In the genomic region with DNA sequence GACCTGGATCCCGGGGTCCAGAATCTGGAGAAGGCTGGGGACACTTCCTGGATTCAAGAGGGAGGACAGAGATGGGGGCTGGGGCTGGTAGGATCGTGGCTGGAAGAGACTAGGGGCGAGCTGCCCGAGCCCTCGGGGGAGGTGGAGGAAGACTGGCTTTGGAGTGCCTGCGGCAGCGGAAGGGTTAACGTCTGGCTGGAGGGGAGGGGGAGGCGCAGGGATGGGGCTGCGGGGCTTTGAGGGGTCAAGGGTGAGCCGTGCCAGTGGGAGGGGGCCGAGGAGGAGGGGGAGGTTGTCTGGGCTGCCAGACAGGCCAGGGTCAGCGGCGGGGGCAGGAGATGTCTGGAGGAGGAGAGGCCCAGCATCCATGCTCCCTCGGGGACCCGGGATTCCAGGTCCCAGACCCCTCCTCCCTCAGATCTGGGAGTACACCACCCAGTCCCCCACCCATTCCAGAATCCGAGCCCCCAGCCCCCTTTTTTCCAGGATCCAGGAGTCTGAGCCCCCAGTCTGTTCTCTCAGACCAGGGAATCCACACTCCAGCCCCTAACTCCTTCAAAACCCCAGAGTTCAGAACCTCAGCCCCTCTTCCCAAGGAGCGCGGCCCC, we compare ENCODE assay signal across 8 cellular contexts. TPM values are rescaled to one million over a fixed set of nuclear protein-coding genes. Genes with fewer than 3 reads are reported as not detected.
DNase-seq lines count a peak whose midpoint lies in the region; ATAC-seq, FAIRE-seq and TF ChIP-seq lines count a peak whose summit lies in the region.

No MANE protein-coding gene starts in this region.

- no peaks in the 10 kb centered on the region for H3K9me1 ChIP-seq in K562 (ENCODE audit: control insufficient read depth, insufficient read depth, low read length)

- H3F3A ChIP-seq in Loucy (ENCODE audit: low read depth), result no peaks in the 10 kb centered on the region

- peaks cover 2% of the 10 kb centered on the region for H3K9me3 ChIP-seq in CD8-positive, alpha-beta T cell (ENCODE audit: low read length)
- H3K9me3 ChIP-seq in Loucy (ENCODE audit: insufficient read depth, low read depth, low read length) (no peaks in the 10 kb centered on the region), K562 (replicated peaks; ENCODE audit: control insufficient read depth, insufficient read depth, low read depth, low read length) (0 out of 2 replicates have a peak, but pooled peaks cover 3% of the 10 kb centered on the region), spleen (peaks cover 0 to 7% (median 0%) of the 10 kb centered on the region in 8 donors)

- TF ChIP-seq POLR2A in K562 (conservative IDR thresholded peaks at IDR 0.05) (no peak), spleen (IDR thresholded peaks at IDR 0.05) (no peak)

- POLR2A ChIA-PET in CD8-positive, alpha-beta T cell (lab: Charles Lee), result no interaction called here
- POLR2A ChIA-PET in K562 (lab: Yijun Ruan, JAX), result interaction anchor here (0.6 to 2.4 kb wide), 2 partner anchors 11 to 88 kb away, joined by 3 to 14 read pairs; no protein-coding TSS in a partner anchor

- peaks cover 3% of the 10 kb centered on the region for H3K27me3 Mint-ChIP-seq in CD8-positive, alpha-beta T cell (ENCODE audit: low read depth)

- H4K20me1 ChIP-seq in Loucy (ENCODE audit: insufficient read depth, low read length, poor library complexity, severe bottlenecking), result peaks cover 29% of the 10 kb centered on the region
- no peaks in the 10 kb centered on the region for H4K20me1 ChIP-seq in K562 (replicated peaks; ENCODE audit: control insufficient read depth, insufficient read depth, low read length)

- H3K9me3 Mint-ChIP-seq in CD8-positive, alpha-beta T cell, result peaks cover 3% of the 10 kb centered on the region

- no peaks in the 10 kb centered on the region for H3K27me3 ChIP-seq in CD8-positive, alpha-beta T cell (ENCODE audit: insufficient read depth, low read length)
- H3K27me3 ChIP-seq in Loucy (ENCODE audit: insufficient read depth, low read length, poor library complexity, severe bottlenecking) (no peaks in the 10 kb centered on the region), K562 (ENCODE audit: control insufficient read depth in 2 of 2, insufficient read depth in 2 of 2, low read length in 2 of 2) (no peaks in the 10 kb centered on the region), spleen (replicated peaks in 1 of 7) (peaks cover 0 to 60% (median 20%) of the 10 kb centered on the region in 7 donors)

- H3K79me2 ChIP-seq in Loucy (ENCODE audit: insufficient read depth, low read length) (peaks cover 41% of the 10 kb centered on the region), K562 (ENCODE audit: control insufficient read depth, insufficient read depth, low read length) (peaks cover 65% of the 10 kb centered on the region)

- TF ChIP-seq CTCF in CD8-positive, alpha-beta T cell (IDR thresholded peaks at IDR 0.05), result no peak
- TF ChIP-seq CTCF in Loucy (conservative IDR thresholded peaks at IDR 0.05; ENCODE audit: low read length) (no peak), K562 (IDR thresholded peaks at IDR 0.05 in 2 of 3, conservative IDR thresholded peaks at IDR 0.05 in 1 of 3; ENCODE audit: insufficient read depth in 2 of 3, low read depth in 1 of 3, low read length in 3 of 3) (no peak), spleen (IDR thresholded peaks at IDR 0.05 in 8 of 11, conservative IDR thresholded peaks at IDR 0.05 in 3 of 11) (no peak)

- peaks cover 2% of the 10 kb centered on the region for H3K36me3 Mint-ChIP-seq in CD8-positive, alpha-beta T cell

- no peaks in the 10 kb centered on the region for H3K36me3 ChIP-seq in CD8-positive, alpha-beta T cell (ENCODE audit: insufficient read depth, low read length)
- H3K36me3 ChIP-seq in Loucy (ENCODE audit: insufficient read depth, low read length) (peaks cover 3% of the 10 kb centered on the region; the same call in 1 of the 2 replicates), K562 (ENCODE audit: control insufficient read depth, insufficient read depth, low read length) (peaks cover 21% of the 10 kb centered on the region; the same call in 1 of the 3 replicates), spleen (peaks cover 0 to 15% (median 0%) of the 10 kb centered on the region in 6 donors)

- DNase-seq in CD8-positive, alpha-beta T cell, result no peak
- DNase-seq in K562 (ENCODE audit: extremely low read depth in 1 of 4, low spot score in 3 of 4) (peak; percentile 39 to 75 (median 51)), iris pigment epithelial cell (ENCODE audit: low read depth) (peak; percentile 56), spleen (peak; percentile 76), COR-L47 (lab: John Stamatoyannopoulos, UW) (no peak), NCI-H2107 treated with DMSO at 0.1 percent for 48 hours (lab: John Stamatoyannopoulos, UW; ENCODE audit: unreplicated experiment) (no peak)

- H3K9me2 ChIP-seq in Loucy (replicated peaks; ENCODE audit: low read depth, low read length), result no peaks in the 10 kb centered on the region

- H2AFZ ChIP-seq in Loucy (ENCODE audit: low read length), result 0 out of 2 replicates have a peak overlapping the region, but pooled peaks have one; percentile 35
- H2AFZ ChIP-seq in K562 (ENCODE audit: low read depth, low read length), result 0 out of 2 replicates have a peak overlapping the region, but pooled peaks have one; percentile 27

- H3K27ac ChIP-seq in CD8-positive, alpha-beta T cell (ENCODE audit: low read depth, low read length), result peak overlapping the region; percentile 67
- H3K27ac ChIP-seq in K562 (ENCODE audit: extremely low read depth, low read depth, low read length), result peak overlapping the region; percentile 59
- peak overlapping the region; percentile 75 to 93 (median 86) for H3K27ac ChIP-seq in spleen

- intact Hi-C loops in CD8-positive, alpha-beta T cell (cut with DNase I, micrococcal nuclease), result loop anchor here (1.0 kb wide), 1 partner anchor 14 kb away; no protein-coding TSS in a partner anchor
- intact Hi-C loops in K562 (cut with micrococcal nuclease) (no loop called here), spleen (cut with DNase I; ENCODE audit: low total_unique reads) (no loop called here)

- no peak for ATAC-seq in CD8-positive, alpha-beta T cell
- ATAC-seq in K562, result peak; percentile 19
- ATAC-seq in HG02970 (IDR thresholded peaks at IDR 0.05; ENCODE audit: low FRiP score, unreplicated experiment), result no peak

- H3K9ac ChIP-seq in Loucy (ENCODE audit: low read depth, low read length, poor library complexity, severe bottlenecking), result peak overlapping the region; percentile 87
- peak overlapping the region; percentile 59 to 86; a peak in 3 of 4 replicates for H3K9ac ChIP-seq in K562 (ENCODE audit: insufficient read depth in 1 of 2, low read depth in 2 of 2, low read length in 2 of 2)

- TF ChIP-seq RAD21 in K562 (CRISPR knock-in tag; conservative IDR thresholded peaks at IDR 0.05 in 1 of 2, IDR thresholded peaks at IDR 0.05 in 1 of 2), result no peak

- peaks cover 15% of the 10 kb centered on the region for H3K4me1 ChIP-seq in CD8-positive, alpha-beta T cell (ENCODE audit: insufficient read depth, low read length)
- H3K4me1 ChIP-seq in Loucy (ENCODE audit: insufficient read depth, low read length, poor library complexity, severe bottlenecking) (peaks cover 34% of the 10 kb centered on the region), K562 (replicated peaks in 1 of 2; ENCODE audit: control insufficient read depth in 2 of 2, insufficient read depth in 2 of 2, low read length in 2 of 2) (peaks cover 24 to 62% of the 10 kb centered on the region in 2 experiments), spleen (peaks cover 3 to 82% (median 44%) of the 10 kb centered on the region in 6 donors)

- H3K4me2 ChIP-seq in Loucy (ENCODE audit: low read depth, low read length, poor library complexity, severe bottlenecking) (peak overlapping the region; percentile 87), K562 (ENCODE audit: insufficient read depth, low read length) (peak overlapping the region; percentile 86)

- no peak for TF ChIP-seq EP300 in K562 (IDR thresholded peaks at IDR 0.05; ENCODE audit: low read length)

- H3K4me3 ChIP-seq in CD8-positive, alpha-beta T cell (ENCODE audit: low read depth, low read length), result peak overlapping the region; percentile 72
- H3K4me3 ChIP-seq in Loucy (ENCODE audit: low read length, poor library complexity, severe bottlenecking) (peak overlapping the region; percentile 96), K562 (peak overlapping the region; percentile 52), spleen (peak overlapping the region; percentile 55 to 84 (median 68))

- WGBS in K562 (ENCODE audit: insufficient coverage, low coverage, missing lambda C conversion rate), result 0% methylated on average over 9 of the region's 19 CpGs
- 1 to 2% (median 1%) methylated on average over 14 to 19 of the region's 19 CpGs for WGBS in spleen, 5 donors

- H3K4me1 Mint-ChIP-seq in CD8-positive, alpha-beta T cell (ENCODE audit: low read depth), result peaks cover 12% of the 10 kb centered on the region

- FAIRE-seq in K562 (lab: Jason Lieb, UNC), result peak; percentile 19

- peak overlapping the region; percentile 45 for H3K27ac Mint-ChIP-seq in CD8-positive, alpha-beta T cell

- CTCF ChIA-PET in CD8-positive, alpha-beta T cell (lab: Charles Lee), result interaction anchor here (0.7 kb wide), 1 partner anchor 226 kb away, joined by 3 read pairs; no protein-coding TSS in a partner anchor
- CTCF ChIA-PET in K562 (lab: Yijun Ruan, JAX; ENCODE audit: low intra/inter-chr PET ratio), result no interaction called here

- peak overlapping the region; percentile 80 for H3K4me3 Mint-ChIP-seq in CD8-positive, alpha-beta T cell

- in situ Hi-C loops in K562 (cut with MboI), result no loop called here

- BruUV-seq in K562 (replicated peaks; lab: Mats Ljungman, UMichigan), result TSS peak; percentile 27

RNA-seq across cellular contexts. Expression of gene SPACA6, which starts 3.3 kb away (rescaled TPM):
- 1 to 10 TPM; 3.8 to 4.0 TPM for total RNA-seq in CD8-positive, alpha-beta T cell
- 25.4 and 53.9 TPM in 2 replicates for total RNA-seq in K562 (2011; cell fraction: chromatin; rRNA removed; ENCODE audit: low replicate concordance)
- total RNA-seq in K562 (2011; cell fraction: nucleolus; rRNA removed), result 33.2 and 42.4 TPM in 2 replicates
- 38.6 and 44.8 TPM in 2 replicates for total RNA-seq in K562 (2011; cell fraction: nucleoplasm; rRNA removed)
- 11.4 and 15.6 TPM in 2 replicates for total RNA-seq in K562 (2014; rRNA removed)
- total RNA-seq in K562 (2014; rRNA removed; fragmentation: Illumina TruSeq; extraction: Trizol), result 3.0 and 3.4 TPM in 2 replicates
- total RNA-seq in K562 (2015; rRNA removed; fragmentation: Illumina TruSeq; extraction: Trizol), result 5.8 TPM in 2 replicates
- 14.2 and 16.2 TPM in 2 replicates for total RNA-seq in K562 (2021)
- 7.3 and 10.9 TPM in 2 replicates for polyA plus RNA-seq in K562 (2011; rRNA removed)
- polyA plus RNA-seq in K562 (2011; cell fraction: cytosol; rRNA removed), result 5.7 and 10.0 TPM in 2 replicates
- polyA plus RNA-seq in K562 (2011; cell fraction: nucleus; rRNA removed), result 60.9 and 80.4 TPM in 2 replicates
- 17.3 and 20.1 TPM in 2 replicates for polyA plus RNA-seq in K562 (2012)
- 5.9 and 6.2 TPM in 2 replicates for polyA plus RNA-seq in K562 (2014; fragmentation: Illumina TruSeq; extraction: Trizol)
- 1 to 10 TPM; 1.3 to 1.4 TPM for polyA plus RNA-seq in K562 (2014; fragmentation: Nextera tagmentation; extraction: Ambion mirVana)
- polyA plus RNA-seq in K562 (2014; rRNA removed), result 17.3 and 27.0 TPM in 2 replicates
- polyA minus RNA-seq in K562 (2011; rRNA and poly(A)+ RNA removed), result 3.5 and 4.2 TPM in 2 replicates
- polyA minus RNA-seq in K562 (2011; cell fraction: cytosol; rRNA and poly(A)+ RNA removed), result 1.4 and 5.6 TPM in 2 replicates
- polyA minus RNA-seq in K562 (2011; cell fraction: nucleus; rRNA and poly(A)+ RNA removed), result 13.5 and 14.4 TPM in 2 replicates
- 10 to 100 TPM; 16.4 to 29.3 (median 20.1) TPM for total RNA-seq in spleen
- polyA plus RNA-seq in spleen, result 10 to 100 TPM in 2 of 3 donors, 1 to 10 TPM in 1; 9.6 to 44.2 (median 20.2) TPM

RNA-seq across cellular contexts. Expression of gene HAS1, which starts 33.9 kb away (rescaled TPM):
- not detected for total RNA-seq in CD8-positive, alpha-beta T cell
- 0.65 and 0.79 TPM in 2 replicates for total RNA-seq in K562 (2011; cell fraction: chromatin; rRNA removed; ENCODE audit: low replicate concordance)
- 0.53 and 1.3 TPM in 2 replicates for total RNA-seq in K562 (2011; cell fraction: nucleolus; rRNA removed)
- 0.51 TPM in 1 of 2 replicates, not detected in the other for total RNA-seq in K562 (2011; cell fraction: nucleoplasm; rRNA removed)
- total RNA-seq in K562 (2014; rRNA removed), result not detected in 2 replicates
- total RNA-seq in K562 (2014; rRNA removed; fragmentation: Illumina TruSeq; extraction: Trizol), result not detected in 2 replicates
- total RNA-seq in K562 (2015; rRNA removed; fragmentation: Illumina TruSeq; extraction: Trizol), result 0.08 TPM in 1 of 2 replicates, not detected in the other
- total RNA-seq in K562 (2021), result 0.09 and 0.18 TPM in 2 replicates
- 0.22 and 0.27 TPM in 2 replicates for polyA plus RNA-seq in K562 (2011; rRNA removed)
- polyA plus RNA-seq in K562 (2011; cell fraction: cytosol; rRNA removed), result 0.28 and 1.00 TPM in 2 replicates
- 0.13 and 0.61 TPM in 2 replicates for polyA plus RNA-seq in K562 (2011; cell fraction: nucleus; rRNA removed)
- polyA plus RNA-seq in K562 (2012), result 0.18 and 0.22 TPM in 2 replicates
- polyA plus RNA-seq in K562 (2014; fragmentation: Illumina TruSeq; extraction: Trizol), result not detected in 2 replicates
- not detected for polyA plus RNA-seq in K562 (2014; fragmentation: Nextera tagmentation; extraction: Ambion mirVana)
- polyA plus RNA-seq in K562 (2014; rRNA removed), result 0.05 TPM in 1 of 2 replicates, not detected in the other
- polyA minus RNA-seq in K562 (2011; rRNA and poly(A)+ RNA removed), result 0.28 TPM in 1 of 2 replicates, not detected in the other
- polyA minus RNA-seq in K562 (2011; cell fraction: cytosol; rRNA and poly(A)+ RNA removed), result not detected in 2 replicates
- not detected in 2 replicates for polyA minus RNA-seq in K562 (2011; cell fraction: nucleus; rRNA and poly(A)+ RNA removed)
- under 1 TPM in 2 of 7 donors, not detected in 5; 0.22 to 0.54 TPM for total RNA-seq in spleen
- under 1 TPM in 2 of 3 donors, not detected in 1; 0.11 to 0.58 TPM for polyA plus RNA-seq in spleen

RNA-seq across cellular contexts. Expression of gene SIGLEC14, which starts 43.2 kb away (rescaled TPM):
- total RNA-seq in CD8-positive, alpha-beta T cell, result not detected
- total RNA-seq in K562 (2011; cell fraction: chromatin; rRNA removed; ENCODE audit: low replicate concordance), result not detected in 2 replicates
- not detected in 2 replicates for total RNA-seq in K562 (2011; cell fraction: nucleolus; rRNA removed)
- total RNA-seq in K562 (2011; cell fraction: nucleoplasm; rRNA removed), result not detected in 2 replicates
- total RNA-seq in K562 (2014; rRNA removed) (not detected in 2 replicates), K562 (2014; rRNA removed; fragmentation: Illumina TruSeq; extraction: Trizol) (not detected in 2 replicates), K562 (2015; rRNA removed; fragmentation: Illumina TruSeq; extraction: Trizol) (0.19 TPM in 1 of 2 replicates, not detected in the other), K562 (2021) (not detected in 2 replicates), spleen (100 to 1,000 TPM in 1 of 7 donors, 10 to 100 TPM in 4, not detected in 2; 40.1 to 101 (median 84.4) TPM)
- polyA plus RNA-seq in K562 (2011; rRNA removed) (not detected in 2 replicates), K562 (2014; fragmentation: Illumina TruSeq; extraction: Trizol) (not detected in 2 replicates), K562 (2014; fragmentation: Nextera tagmentation; extraction: Ambion mirVana) (not detected), K562 (2014; rRNA removed) (not detected in 2 replicates), spleen (10 to 100 TPM; 13.3 to 20.8 (median 15.9) TPM)
- polyA plus RNA-seq in K562 (2011; cell fraction: cytosol; rRNA removed), result 0.07 TPM in 1 of 2 replicates, not detected in the other
- not detected in 2 replicates for polyA plus RNA-seq in K562 (2011; cell fraction: nucleus; rRNA removed)
- 0.22 and 1.0 TPM in 2 replicates for polyA plus RNA-seq in K562 (2012)
- polyA minus RNA-seq in K562 (2011; rRNA and poly(A)+ RNA removed), result not detected in 2 replicates
- polyA minus RNA-seq in K562 (2011; cell fraction: cytosol; rRNA and poly(A)+ RNA removed), result not detected in 2 replicates
- not detected in 2 replicates for polyA minus RNA-seq in K562 (2011; cell fraction: nucleus; rRNA and poly(A)+ RNA removed)

RNA-seq across cellular contexts. Expression of gene SIGLEC5, which starts 59.7 kb away (rescaled TPM):
- total RNA-seq in CD8-positive, alpha-beta T cell, result not detected
- not detected in 2 replicates for total RNA-seq in K562 (2011; cell fraction: chromatin; rRNA removed; ENCODE audit: low replicate concordance)
- total RNA-seq in K562 (2011; cell fraction: nucleolus; rRNA removed), result not detected in 2 replicates
- not detected in 2 replicates for total RNA-seq in K562 (2011; cell fraction: nucleoplasm; rRNA removed)
- total RNA-seq in K562 (2014; rRNA removed) (not detected in 2 replicates), K562 (2014; rRNA removed; fragmentation: Illumina TruSeq; extraction: Trizol) (not detected in 2 replicates), K562 (2015; rRNA removed; fragmentation: Illumina TruSeq; extraction: Trizol) (0.14 TPM in 1 of 2 replicates, not detected in the other), K562 (2021) (not detected in 2 replicates), spleen (10 to 100 TPM in 1 of 7 donors, 1 to 10 TPM in 4, not detected in 2; 5.9 to 12.9 (median 9.8) TPM)
- polyA plus RNA-seq in K562 (2011; rRNA removed) (not detected in 2 replicates), K562 (2014; fragmentation: Illumina TruSeq; extraction: Trizol) (not detected in 2 replicates), K562 (2014; fragmentation: Nextera tagmentation; extraction: Ambion mirVana) (not detected), K562 (2014; rRNA removed) (not detected in 2 replicates), spleen (not detected)
- polyA plus RNA-seq in K562 (2011; cell fraction: cytosol; rRNA removed), result not detected in 2 replicates
- not detected in 2 replicates for polyA plus RNA-seq in K562 (2011; cell fraction: nucleus; rRNA removed)
- polyA plus RNA-seq in K562 (2012), result 0.04 TPM in 1 of 2 replicates, not detected in the other
- polyA minus RNA-seq in K562 (2011; rRNA and poly(A)+ RNA removed), result not detected in 2 replicates
- not detected in 2 replicates for polyA minus RNA-seq in K562 (2011; cell fraction: cytosol; rRNA and poly(A)+ RNA removed)
- not detected in 2 replicates for polyA minus RNA-seq in K562 (2011; cell fraction: nucleus; rRNA and poly(A)+ RNA removed)

Comparison
In these comparisons a context has a peak if more than half of its experiments do, and no peak if none do; other contexts are left out.
1. DNase-seq: peak in K562 (4 of 4), iris pigment epithelial cell (single experiment) and spleen (single experiment); none in CD8-positive, alpha-beta T cell (0 of 7), COR-L47 (single experiment) and NCI-H2107 treated with DMSO at 0.1 percent for 48 hours (single experiment).
2. intact Hi-C loops: an anchor here in CD8-positive, alpha-beta T cell (1.0 kb wide); none called in K562 and spleen.
3. Peak in every context shown above with its lines, with median percentiles within 50 percentile points of each other: H3K27ac ChIP-seq and H3K4me3 ChIP-seq.